In genomic region chrX:72727846-72728245, GRCh38 we compare ENCODE assay signal across 33 cellular contexts. TPM values are rescaled to one million over a fixed set of nuclear protein-coding genes. Genes with fewer than 3 reads are reported as not detected.
"Had no signal": no experiment of that assay in that cellular context is flagged by ENCODE, and none has a peak within 500 bp of the region (broad histone marks: within the 10 kb centered on the region; RNA-seq: fewer than 3 reads in every experiment).

No MANE protein-coding gene starts in this region.

- H3K4me1 ChIP-seq: body of pancreas, esophagus muscularis mucosa, gastroesophageal sphincter had no signal

- H3K27me3 ChIP-seq: body of pancreas, esophagus muscularis mucosa, gastroesophageal sphincter had no signal

- H3K4me3 ChIP-seq: body of pancreas, coronary artery, dorsolateral prefrontal cortex, esophagus muscularis mucosa, gastroesophageal sphincter had no signal

- H3K27ac ChIP-seq: body of pancreas, coronary artery, dorsolateral prefrontal cortex, esophagus muscularis mucosa, gastroesophageal sphincter, WERI-Rb-1 had no signal

- ATAC-seq: activated CD4-positive, CD25-positive, alpha-beta regulatory T cell treated with anti-CD3 and anti-CD28 coated beads, Interleukin-2, amount 50 U/mL, for 24 hours; activated CD8-positive, alpha-beta T cell treated with anti-CD3 and anti-CD28 coated beads for 36 hours; activated T-cell treated with anti-CD3 and anti-CD28 coated beads, Interleukin-2, amount 50 U/mL, for 4 hours; activated T-helper 17 cell treated with anti-CD3 and anti-CD28 coated beads, Interleukin-2, amount 50 U/mL, for 72 hours; body of pancreas; gastroesophageal sphincter; T-helper 17 cell had no signal

- H3K9me3 ChIP-seq: body of pancreas, esophagus muscularis mucosa, gastroesophageal sphincter had no signal

- H3K36me3 ChIP-seq: esophagus muscularis mucosa, gastroesophageal sphincter, WERI-Rb-1 had no signal

- DNase-seq: activated B cell treated with CpG ODN at 0.5 μM for 24 hours; activated CD4-positive, alpha-beta T cell treated with anti-CD3 and anti-CD28 coated beads for 48 hours; activated CD4-positive, alpha-beta T cell treated with anti-CD3 and anti-CD28 coated beads, Interleukin-2, amount 50 U/mL, for 1 hour; activated CD4-positive, alpha-beta T cell treated with anti-CD3 and anti-CD28 coated beads, Interleukin-2, amount 50 U/mL, for 48 hours; activated CD8-positive, alpha-beta memory T cell treated with anti-CD3 and anti-CD28 coated beads for 24 hours; activated CD8-positive, alpha-beta T cell treated with anti-CD3 and anti-CD28 coated beads for 36 hours; activated effector memory CD4-positive, alpha-beta T cell treated with Interleukin-2 at 50 U/mL for 16 hours; activated gamma-delta T cell treated with Interleukin-2 at 50 U/mL for 16 hours; activated naive CD4-positive, alpha-beta T cell treated with anti-CD3 and anti-CD28 coated beads, Interleukin-2, amount 50 U/mL, for 16 hours; activated naive CD4-positive, alpha-beta T cell treated with Interleukin-2 at 50 U/mL for 16 hours; activated T-cell treated with anti-CD3 and anti-CD28 coated beads, Interleukin-2, amount 50 U/mL, for 4 hours; amygdala; aorta; body of pancreas; central memory CD4-positive, alpha-beta T cell; dorsolateral prefrontal cortex; effector memory CD4-positive, alpha-beta T cell; endodermal cell; erythroblast; head of caudate nucleus; T-helper 1 cell; T-helper 17 cell; T1000; WERI-Rb-1 had no signal

RNA-seq across cellular contexts. Expression of gene PHKA1, which starts 13.7 kb away (rescaled TPM):
- total RNA-seq: activated B cell treated with CpG ODN at 0.5 μM for 24 hours had no signal

RNA-seq across cellular contexts. Expression of gene DMRTC1B, which starts 48.8 kb away (rescaled TPM):
- total RNA-seq: activated CD8-positive, alpha-beta T cell treated with anti-CD3 and anti-CD28 coated beads for 36 hours; activated T-cell treated with anti-CD3 and anti-CD28 coated beads, Interleukin-2, amount 50 U/mL, for 4 hours; esophagus muscularis mucosa; fibroblast of lung; fibroblast of villous mesenchyme; gastroesophageal sphincter had no signal
- polyA plus RNA-seq: aorta, fibroblast of lung had no signal

RNA-seq across cellular contexts. Expression of gene FAM236B, which starts 54.6 kb away (rescaled TPM):
- total RNA-seq: activated B cell treated with CpG ODN at 0.5 μM for 24 hours; activated CD8-positive, alpha-beta T cell treated with anti-CD3 and anti-CD28 coated beads for 36 hours; activated T-cell treated with anti-CD3 and anti-CD28 coated beads, Interleukin-2, amount 50 U/mL, for 4 hours; activated T-helper 17 cell treated with anti-CD3 and anti-CD28 coated beads, Interleukin-2, amount 50 U/mL, for 72 hours; aorta; body of pancreas; cerebellum; dorsolateral prefrontal cortex; endodermal cell; esophagus muscularis mucosa; fibroblast of lung; fibroblast of villous mesenchyme; gastroesophageal sphincter; T-helper 17 cell had no signal
- polyA plus RNA-seq: adipose tissue, aorta, fibroblast of lung had no signal
